8 cellular contexts compared by ENCODE assay signal in the genomic region with DNA sequence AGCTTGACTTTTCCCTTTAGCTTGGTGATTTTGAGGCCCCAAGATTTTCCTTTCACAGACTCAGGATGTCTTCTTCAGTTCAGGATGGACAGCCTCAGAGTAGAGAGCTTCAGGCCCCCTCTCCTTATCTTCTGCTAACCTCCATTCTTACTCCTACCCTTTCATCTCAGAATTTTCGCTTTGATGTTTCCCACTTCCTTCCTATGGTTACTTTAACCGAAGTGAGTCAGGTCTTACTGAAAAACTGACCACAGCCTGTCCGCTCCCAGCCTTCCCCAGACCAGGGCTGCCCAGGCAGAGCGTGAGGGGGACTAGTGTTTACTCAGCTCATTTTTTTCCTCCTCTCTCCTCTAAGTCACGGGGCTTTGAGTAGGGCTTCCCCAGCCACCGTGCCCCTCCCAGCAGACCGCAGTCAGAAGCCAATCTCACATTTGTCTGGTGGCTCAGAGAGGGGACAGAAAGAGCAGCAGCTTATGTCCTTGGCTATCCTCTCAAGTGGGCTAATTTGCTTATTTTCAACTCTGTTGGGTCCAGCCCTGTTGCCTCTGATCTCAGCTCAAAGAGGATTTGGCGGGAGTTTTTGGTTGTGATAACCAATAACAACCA. TPM values are rescaled to one million over a fixed set of nuclear protein-coding genes. Genes with fewer than 3 reads are reported as not detected.
DNase-seq lines count a peak whose midpoint lies in the region; ATAC-seq and TF ChIP-seq lines count a peak whose summit lies in the region.

No MANE protein-coding gene starts in this region.

- no peaks in the 10 kb centered on the region for H3K36me3 Mint-ChIP-seq in CD4-positive, CD25-positive, alpha-beta regulatory T cell

- no peaks in the 10 kb centered on the region for H3K36me3 ChIP-seq in CD4-positive, CD25-positive, alpha-beta regulatory T cell (ENCODE audit: control insufficient read depth, insufficient read depth, low read length)
- H3K36me3 ChIP-seq in KMS-11 (ENCODE audit: insufficient read depth): no peaks in the 10 kb centered on the region

- peak overlapping the region; percentile 6; the same call in 1 of the 2 replicates for H3K4me2 ChIP-seq in KMS-11

- no peak for TF ChIP-seq CTCF in KMS-11 (conservative IDR thresholded peaks at IDR 0.05; ENCODE audit: low read depth, low read length)

- peak; percentile 78 to 81 for ATAC-seq in CD4-positive, CD25-positive, alpha-beta regulatory T cell (ENCODE audit: low read depth in 2 of 2)
- ATAC-seq in GM21447 (IDR thresholded peaks at IDR 0.05; ENCODE audit: unreplicated experiment) (peak; percentile 45), esophagus mucosa (peak; percentile 60), sciatic nerve (peak; percentile 88)

- intact Hi-C loops in sciatic nerve (cut with DNase I): no loop called here

- no peak overlapping the region for H3K27ac ChIP-seq in CD4-positive, CD25-positive, alpha-beta regulatory T cell (ENCODE audit: insufficient read depth, low read length, poor library complexity, severe bottlenecking)
- no peak overlapping the region for H3K27ac ChIP-seq in KMS-11

- no peaks in the 10 kb centered on the region for H3K9me3 ChIP-seq in CD4-positive, CD25-positive, alpha-beta regulatory T cell (ENCODE audit: control insufficient read depth in 2 of 2, low read length in 2 of 2)

- no peaks in the 10 kb centered on the region for H3K9me3 Mint-ChIP-seq in CD4-positive, CD25-positive, alpha-beta regulatory T cell

- H3K4me3 Mint-ChIP-seq in CD4-positive, CD25-positive, alpha-beta regulatory T cell: peak overlapping the region; percentile 65 to 78 (median 72)

- peak overlapping the region; percentile 55 for H3K4me3 ChIP-seq in CD4-positive, CD25-positive, alpha-beta regulatory T cell (ENCODE audit: low read depth, low read length)
- no peak overlapping the region for H3K4me3 ChIP-seq in KMS-11 (IDR thresholded peaks at IDR 0.05; ENCODE audit: insufficient read depth, low read depth, low read length)

- H3K27me3 Mint-ChIP-seq in CD4-positive, CD25-positive, alpha-beta regulatory T cell: no peaks in the 10 kb centered on the region

- H4K20me1 ChIP-seq in KMS-11 (ENCODE audit: insufficient read depth): no peaks in the 10 kb centered on the region

- no peak overlapping the region for H2AFZ ChIP-seq in KMS-11 (ENCODE audit: low read depth)

- H3K27me3 ChIP-seq in CD4-positive, CD25-positive, alpha-beta regulatory T cell (ENCODE audit: control insufficient read depth, insufficient read depth, low read length): no peaks in the 10 kb centered on the region
- no peaks in the 10 kb centered on the region for H3K27me3 ChIP-seq in KMS-11 (ENCODE audit: insufficient read depth, low read depth)

- peaks cover 24 to 79% (median 62%) of the 10 kb centered on the region in 4 donors for H3K4me1 Mint-ChIP-seq in CD4-positive, CD25-positive, alpha-beta regulatory T cell

- peak overlapping the region; percentile 82 to 86 (median 83) for H3K27ac Mint-ChIP-seq in CD4-positive, CD25-positive, alpha-beta regulatory T cell

- peak; percentile 58 to 74 (median 69) for DNase-seq in CD4-positive, CD25-positive, alpha-beta regulatory T cell
- peak; percentile 61 to 75 for DNase-seq in activated CD4-positive, alpha-beta T cell treated with anti-CD3 and anti-CD28 coated beads, Interleukin-2, amount 50 U/mL, for 48 hours
- DNase-seq in sciatic nerve (ENCODE audit: low spot score): peak; percentile 67
- no peak for DNase-seq in NCI-H1092 treated with DMSO at 0.1 percent for 48 hours (lab: John Stamatoyannopoulos, UW)
- DNase-seq in dermis blood vessel endothelial cell: no peak

- H3K4me1 ChIP-seq in CD4-positive, CD25-positive, alpha-beta regulatory T cell (ENCODE audit: control insufficient read depth, insufficient read depth, low read length, poor library complexity, severe bottlenecking): peaks cover 59% of the 10 kb centered on the region
- peaks cover 65% of the 10 kb centered on the region for H3K4me1 ChIP-seq in KMS-11 (ENCODE audit: low read depth, poor library complexity, severe bottlenecking)

- H3K9ac ChIP-seq in KMS-11: no peak overlapping the region

- no peaks in the 10 kb centered on the region for H3K79me2 ChIP-seq in KMS-11 (ENCODE audit: insufficient read depth, low read depth)

RNA-seq across cellular contexts. Expression of a gene that starts 4.2 kb away (rescaled TPM):
- total RNA-seq in CD4-positive, CD25-positive, alpha-beta regulatory T cell: not detected
- not detected for polyA plus RNA-seq in CD4-positive, CD25-positive, alpha-beta regulatory T cell
- 5.5 TPM for total RNA-seq in esophagus mucosa
- not detected for total RNA-seq in sciatic nerve
- not detected in 2 replicates for total RNA-seq in dermis blood vessel endothelial cell

RNA-seq across cellular contexts. Expression of a gene that starts 5.9 kb away (rescaled TPM):
- 7.0 TPM for total RNA-seq in CD4-positive, CD25-positive, alpha-beta regulatory T cell
- polyA plus RNA-seq in CD4-positive, CD25-positive, alpha-beta regulatory T cell: 1 to 10 TPM in 2 of 4 donors, under 1 TPM in 2; 0.60 to 4.4 (median 2.0) TPM
- 0.84 TPM for total RNA-seq in esophagus mucosa
- 1.1 TPM for total RNA-seq in sciatic nerve
- not detected in 2 replicates for total RNA-seq in dermis blood vessel endothelial cell

Comparison
In these comparisons a context has a peak if more than half of its experiments do, and no peak if none do; other contexts are left out.
1. DNase-seq: peak in CD4-positive, CD25-positive, alpha-beta regulatory T cell (3 of 3), activated CD4-positive, alpha-beta T cell treated with anti-CD3 and anti-CD28 coated beads, Interleukin-2, amount 50 U/mL, for 48 hours (2 of 2) and sciatic nerve (single experiment); none in NCI-H1092 treated with DMSO at 0.1 percent for 48 hours (single experiment) and dermis blood vessel endothelial cell (single experiment).
2. Peak in every context shown above with its lines, with median percentiles within 50 percentile points of each other: ATAC-seq.